ENCODE assay signal across 16 cellular contexts in genomic region chr3:104598848-104599501, GRCh38.
DNase-seq lines count a peak whose midpoint lies in the region; ATAC-seq, FAIRE-seq and TF ChIP-seq lines count a peak whose summit lies in the region.
"Had no signal": no experiment of that assay in that cellular context is flagged by ENCODE, and none has a peak within 500 bp of the region (broad histone marks: within the 10 kb centered on the region; RNA-seq: fewer than 3 reads in every experiment).

No MANE protein-coding gene starts in this region.

- H3K4me1 ChIP-seq in OCI-LY1 (ENCODE audit: insufficient read depth, low read length, severe bottlenecking) = peaks cover 36% of the 10 kb centered on the region
- H3K4me1 ChIP-seq in mucosa of stomach (ENCODE audit: control insufficient read depth, insufficient read depth, low read length) = peaks cover 13% of the 10 kb centered on the region
- no peaks in the 10 kb centered on the region for H3K4me1 ChIP-seq in HepG2 (ENCODE audit: insufficient read depth, low read length)

- H3K4me3 ChIP-seq in OCI-LY1 (ENCODE audit: low read depth, low read length, poor library complexity, severe bottlenecking) (no peak overlapping the region), mucosa of stomach (ENCODE audit: low read length) (peak overlapping the region; percentile 4), HepG2 (replicated peaks in 1 of 3; ENCODE audit: insufficient read depth in 1 of 3, low read depth in 2 of 3, low read length in 3 of 3) (no peak overlapping the region)
- H3K4me3 ChIP-seq: SK-N-MC had no signal

- H3K27ac ChIP-seq in OCI-LY1 (ENCODE audit: low read depth, low read length, poor library complexity, severe bottlenecking) (peak overlapping the region; percentile 18), HepG2 (ENCODE audit: extremely low read length, insufficient read depth, low read length) (no peak overlapping the region)
- H3K27ac ChIP-seq: SK-N-MC had no signal

- H3K36me3 ChIP-seq in OCI-LY1 (ENCODE audit: insufficient read depth, low read length) (no peaks in the 10 kb centered on the region), mucosa of stomach (ENCODE audit: control insufficient read depth, insufficient read depth, low read length) (no peaks in the 10 kb centered on the region), HepG2 (replicated peaks in 1 of 2; ENCODE audit: control insufficient read depth in 1 of 2, insufficient read depth in 2 of 2, low read length in 2 of 2) (no peaks in the 10 kb centered on the region)

- no peak for ATAC-seq in HG02885 (IDR thresholded peaks at IDR 0.05; ENCODE audit: poor library complexity, unreplicated experiment)
- ATAC-seq in HepG2 = no peak
- ATAC-seq: activated CD8-positive, alpha-beta T cell treated with anti-CD3 and anti-CD28 coated beads, Interleukin-2, amount 10 ng/mL, durations not matched to agents 7 days and 5 days had no signal

- peak overlapping the region; percentile 12; the same call in 1 of the 2 replicates for H3K4me2 ChIP-seq in OCI-LY1 (ENCODE audit: low read length)
- no peak overlapping the region for H3K4me2 ChIP-seq in HepG2 (ENCODE audit: low read depth, low read length)

- H3K9me3 ChIP-seq in OCI-LY1 (ENCODE audit: low read length) (no peaks in the 10 kb centered on the region), mucosa of stomach (ENCODE audit: control insufficient read depth, low read length) (no peaks in the 10 kb centered on the region), HepG2 (ENCODE audit: low read length) (no peaks in the 10 kb centered on the region)

- FAIRE-seq in HepG2 (lab: Jason Lieb, UNC) = no peak
- FAIRE-seq: kidney had no signal

- TF ChIP-seq EP300 in HepG2 (IDR thresholded peaks at IDR 0.05; ENCODE audit: low read depth in 2 of 2, low read length in 2 of 2) = no peak
- no peak for TF ChIP-seq EP300 in HepG2 (CRISPR knock-in tag; IDR thresholded peaks at IDR 0.05; ENCODE audit: borderline replicate concordance)

- no peaks in the 10 kb centered on the region for H3K9me2 ChIP-seq in OCI-LY1 (ENCODE audit: low read depth, low read length)

- 14% methylated on average over 6 of the region's 6 CpGs for WGBS in HepG2 (ENCODE audit: low lambda C conversion rate)

- intact Hi-C loops in HepG2 (cut with micrococcal nuclease; ENCODE audit: unreplicated experiment) = no loop called here

- POLR2A ChIA-PET in HepG2 (lab: Yijun Ruan, JAX) = no interaction called here

- H3K9ac ChIP-seq in OCI-LY1 (ENCODE audit: low read length) (no peak overlapping the region), mucosa of stomach (ENCODE audit: low read length) (no peak overlapping the region), HepG2 (ENCODE audit: insufficient read depth, low read depth, low read length) (no peak overlapping the region)

- no peak for TF ChIP-seq POLR2A in HepG2 (IDR thresholded peaks at IDR 0.05; ENCODE audit: insufficient read depth in 1 of 2, low read depth in 2 of 2, low read length in 2 of 2)

- no TSS peak for BruUV-seq in HepG2 (replicated peaks; lab: Mats Ljungman, UMichigan)

- in situ Hi-C loops in HepG2 (cut with HindIII; ENCODE audit: extremely low pct_ligation_motif_present, low pct_unique_long_range_greater_than_20kb) = no loop called here

- H4K20me1 ChIP-seq in OCI-LY1 (ENCODE audit: insufficient read depth, low read length) = no peaks in the 10 kb centered on the region
- no peaks in the 10 kb centered on the region for H4K20me1 ChIP-seq in HepG2 (ENCODE audit: insufficient read depth, low read length)

- H2AFZ ChIP-seq in OCI-LY1 (ENCODE audit: low read length) (no peak overlapping the region), HepG2 (ENCODE audit: low read length) (no peak overlapping the region)

- H3K27me3 ChIP-seq in OCI-LY1 (ENCODE audit: insufficient read depth, low read length) = no peaks in the 10 kb centered on the region
- H3K27me3 ChIP-seq in mucosa of stomach (ENCODE audit: control insufficient read depth, insufficient read depth, low read length) = no peaks in the 10 kb centered on the region
- H3K27me3 ChIP-seq in HepG2 (ENCODE audit: control insufficient read depth in 1 of 2, insufficient read depth in 2 of 2, low read length in 2 of 2) = no peaks in the 10 kb centered on the region

- DNase-seq in DMS79 (lab: John Stamatoyannopoulos, UW) (peak; percentile 84), NCI-H146 treated with DMSO at 0.1 percent for 48 hours (lab: John Stamatoyannopoulos, UW; ENCODE audit: unreplicated experiment) (peak; percentile 95), T-helper 1 cell (no peak), HepG2 (ENCODE audit: low spot score) (no peak)
- no peak for DNase-seq in activated CD4-positive, alpha-beta T cell treated with anti-CD3 and anti-CD28 coated beads, Interleukin-2, amount 50 U/mL, for 1 hour
- DNase-seq: activated CD8-positive, alpha-beta T cell treated with anti-CD3 and anti-CD28 coated beads, Interleukin-2, amount 10 ng/mL, durations not matched to agents 7 days and 5 days; AML-193; aorta; DND-41; kidney; MV-4-11; stimulated activated naive CD4-positive, alpha-beta T cell had no signal

- no peaks in the 10 kb centered on the region for H3F3A ChIP-seq in OCI-LY1 (ENCODE audit: insufficient read depth, low read length)

- CTCF ChIA-PET in HepG2 (lab: Yijun Ruan, JAX; ENCODE audit: low intra/inter-chr PET ratio, low total read pairs) = no interaction called here

- TF ChIP-seq CTCF in OCI-LY1 (IDR thresholded peaks at IDR 0.05; ENCODE audit: low read length) (no peak), HepG2 (CRISPR knock-in tag; IDR thresholded peaks at IDR 0.05) (no peak)

- H3K79me2 ChIP-seq in OCI-LY1 (ENCODE audit: insufficient read depth, low read length) = no peaks in the 10 kb centered on the region
- no peaks in the 10 kb centered on the region for H3K79me2 ChIP-seq in HepG2 (ENCODE audit: insufficient read depth, low read length)

- no peak for TF ChIP-seq RAD21 in HepG2 (CRISPR knock-in tag; IDR thresholded peaks at IDR 0.05)

TF ChIP-seq in HepG2, 621 proteins besides CTCF, POLR2A, EP300 and RAD21 (continues in another document):
- no peak for TF ChIP-seq HIVEP1 (CRISPR knock-in tag; IDR thresholded peaks at IDR 0.05)
- TF ChIP-seq USF2 (IDR thresholded peaks at IDR 0.05; ENCODE audit: low read depth, low read length) = no peak
- TF ChIP-seq USF2 (CRISPR knock-in tag; IDR thresholded peaks at IDR 0.05; ENCODE audit: borderline replicate concordance) = no peak
- no peak for TF ChIP-seq ZNF326 (CRISPR knock-in tag; IDR thresholded peaks at IDR 0.05; ENCODE audit: borderline replicate concordance)
- TF ChIP-seq MAZ (IDR thresholded peaks at IDR 0.05; ENCODE audit: borderline replicate concordance, low read depth, low read length) = no peak
- TF ChIP-seq MAZ (CRISPR knock-in tag; IDR thresholded peaks at IDR 0.05; ENCODE audit: low read depth) = no peak
- no peak for TF ChIP-seq ISL2 (CRISPR knock-in tag; IDR thresholded peaks at IDR 0.05)
- TF ChIP-seq RFX1 (IDR thresholded peaks at IDR 0.05) = no peak
- no peak for TF ChIP-seq MTF1 (CRISPR knock-in tag; IDR thresholded peaks at IDR 0.05)
- no peak for TF ChIP-seq REST (IDR thresholded peaks at IDR 0.05; ENCODE audit: borderline replicate concordance in 1 of 2, low read depth in 1 of 2, low read length in 2 of 2)
- TF ChIP-seq BORCS8-MEF2B (CRISPR knock-in tag; IDR thresholded peaks at IDR 0.05) = no peak
- no peak for TF ChIP-seq ZNF34 (CRISPR knock-in tag; IDR thresholded peaks at IDR 0.05; ENCODE audit: borderline replicate concordance)

Comparison
In these comparisons a context has a peak if more than half of its experiments do, and no peak if none do; other contexts are left out.
1. DNase-seq: peak in DMS79 (single experiment) and NCI-H146 treated with DMSO at 0.1 percent for 48 hours (single experiment); none in T-helper 1 cell (0 of 5), activated CD4-positive, alpha-beta T cell treated with anti-CD3 and anti-CD28 coated beads, Interleukin-2, amount 50 U/mL, for 1 hour (single experiment) and HepG2 (single experiment).